18 cellular contexts compared by ENCODE assay signal in the genomic region with DNA sequence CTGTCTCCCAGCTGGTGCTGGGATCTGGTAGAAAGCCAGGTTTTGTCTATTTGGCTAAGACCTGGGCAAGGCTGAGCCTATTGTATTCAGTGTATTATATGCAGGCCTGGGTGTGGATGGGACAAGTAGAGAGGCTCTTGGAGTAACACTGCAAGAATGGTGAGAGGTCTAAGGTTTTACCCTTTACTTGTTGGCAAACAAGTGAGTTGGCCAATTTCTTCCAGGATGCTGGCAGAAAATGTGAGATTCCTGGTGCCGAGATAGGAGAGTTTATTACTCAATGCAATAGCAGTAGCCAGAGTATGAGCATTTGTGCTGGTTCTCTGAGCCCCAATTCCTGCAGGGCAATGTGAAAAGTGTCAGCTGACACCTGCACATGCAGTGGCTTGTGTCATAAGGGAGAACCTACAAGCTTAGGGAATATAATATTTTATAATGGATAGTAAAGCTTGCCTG.
"Had no signal": no experiment of that assay in that cellular context is flagged by ENCODE, and none has a peak within 500 bp of the region (broad histone marks: within the 10 kb centered on the region; RNA-seq: fewer than 3 reads in every experiment).

No MANE protein-coding gene starts in this region.

- H3K9me3 ChIP-seq: gastrocnemius medialis, heart right ventricle, left ventricle myocardium inferior, tibial artery had no signal

- H3K4me3 ChIP-seq: gastrocnemius medialis, heart right ventricle, left ventricle myocardium inferior, tibial artery had no signal

- ATAC-seq: gastrocnemius medialis; heart right ventricle; stimulated activated effector memory CD8-positive, alpha-beta T cell treated with anti-CD3 and anti-CD28 coated beads, Interleukin-12 subunit alpha, Interleukin-12 subunit beta, amount 100 ng/mL, for 72 hours had no signal

- H3K4me1 Mint-ChIP-seq: activated B cell treated with CpG ODN at 0.5 μM for 24 hours; activated CD4-positive, alpha-beta T cell treated with anti-CD3 and anti-CD28 coated beads, Interleukin-2, amount 10 ng/mL, durations not matched to agents 7 days and 5 days; activated naive CD8-positive, alpha-beta T cell treated with anti-CD3 and anti-CD28 coated beads, Interleukin-2, amount 10 ng/mL, durations not matched to agents 7 days and 5 days; stimulated activated effector memory CD8-positive, alpha-beta T cell treated with anti-CD3 and anti-CD28 coated beads, Interleukin-12 subunit alpha, Interleukin-12 subunit beta, amount 100 ng/mL, for 72 hours had no signal

- H3K4me1 ChIP-seq: gastrocnemius medialis, heart right ventricle, left ventricle myocardium inferior, tibial artery had no signal

- H3K36me3 ChIP-seq: gastrocnemius medialis, heart right ventricle, left ventricle myocardium inferior, tibial artery had no signal

- H3K9me3 Mint-ChIP-seq: activated B cell treated with CpG ODN at 0.5 μM for 24 hours; activated CD4-positive, alpha-beta T cell treated with anti-CD3 and anti-CD28 coated beads, Interleukin-2, amount 10 ng/mL, durations not matched to agents 7 days and 5 days; activated naive CD8-positive, alpha-beta T cell treated with anti-CD3 and anti-CD28 coated beads, Interleukin-2, amount 10 ng/mL, durations not matched to agents 7 days and 5 days; activated T-helper 1 cell treated with anti-CD3 and anti-CD28 coated beads, Interleukin-12 subunit alpha, Interleukin-12 subunit beta, Interleukin-2, Interleukin-4 antibody, amounts not matched to agents 30 ng/mL and 10 ng/mL and 1 ng/mL, durations not matched to agents 14 hours and 24 hours and 36 hours; neural crest cell; stimulated activated effector memory CD8-positive, alpha-beta T cell treated with anti-CD3 and anti-CD28 coated beads, Interleukin-12 subunit alpha, Interleukin-12 subunit beta, amount 100 ng/mL, for 72 hours; T-helper 1 cell treated with Interleukin-12 subunit alpha and Interleukin-12 subunit beta and Interleukin-4 antibody, amounts not matched to agents 30 μg/mL and 1 μg/mL, for 36 hours had no signal

- H3K36me3 Mint-ChIP-seq: activated naive CD8-positive, alpha-beta T cell treated with anti-CD3 and anti-CD28 coated beads, Interleukin-2, amount 10 ng/mL, durations not matched to agents 7 days and 5 days; stimulated activated effector memory CD8-positive, alpha-beta T cell treated with anti-CD3 and anti-CD28 coated beads, Interleukin-12 subunit alpha, Interleukin-12 subunit beta, amount 100 ng/mL, for 72 hours had no signal

- H3K27ac Mint-ChIP-seq: activated B cell treated with CpG ODN at 0.5 μM for 24 hours; activated CD4-positive, alpha-beta T cell treated with anti-CD3 and anti-CD28 coated beads, Interleukin-2, amount 10 ng/mL, durations not matched to agents 7 days and 5 days; activated naive CD8-positive, alpha-beta T cell treated with anti-CD3 and anti-CD28 coated beads, Interleukin-2, amount 10 ng/mL, durations not matched to agents 7 days and 5 days; activated T-helper 1 cell treated with anti-CD3 and anti-CD28 coated beads, Interleukin-12 subunit alpha, Interleukin-12 subunit beta, Interleukin-2, Interleukin-4 antibody, amounts not matched to agents 30 ng/mL and 10 ng/mL and 1 ng/mL, durations not matched to agents 14 hours and 24 hours and 36 hours; stimulated activated effector memory CD8-positive, alpha-beta T cell treated with anti-CD3 and anti-CD28 coated beads, Interleukin-12 subunit alpha, Interleukin-12 subunit beta, amount 100 ng/mL, for 72 hours; T-helper 1 cell treated with Interleukin-12 subunit alpha and Interleukin-12 subunit beta and Interleukin-4 antibody, amounts not matched to agents 30 μg/mL and 1 μg/mL, for 36 hours had no signal

- H3K4me3 Mint-ChIP-seq: activated B cell treated with CpG ODN at 0.5 μM for 24 hours; activated CD4-positive, alpha-beta T cell treated with anti-CD3 and anti-CD28 coated beads, Interleukin-2, amount 10 ng/mL, durations not matched to agents 7 days and 5 days; activated naive CD8-positive, alpha-beta T cell treated with anti-CD3 and anti-CD28 coated beads, Interleukin-2, amount 10 ng/mL, durations not matched to agents 7 days and 5 days; activated T-helper 1 cell treated with anti-CD3 and anti-CD28 coated beads, Interleukin-12 subunit alpha, Interleukin-12 subunit beta, Interleukin-2, Interleukin-4 antibody, amounts not matched to agents 30 ng/mL and 10 ng/mL and 1 ng/mL, durations not matched to agents 14 hours and 24 hours and 36 hours; neural crest cell; stimulated activated effector memory CD8-positive, alpha-beta T cell treated with anti-CD3 and anti-CD28 coated beads, Interleukin-12 subunit alpha, Interleukin-12 subunit beta, amount 100 ng/mL, for 72 hours; T-helper 1 cell treated with Interleukin-12 subunit alpha and Interleukin-12 subunit beta and Interleukin-4 antibody, amounts not matched to agents 30 μg/mL and 1 μg/mL, for 36 hours had no signal

- DNase-seq: activated B cell treated with CpG ODN at 0.5 μM for 24 hours; activated CD4-positive, alpha-beta T cell treated with anti-CD3 and anti-CD28 coated beads, Interleukin-2, amount 10 ng/mL, durations not matched to agents 7 days and 5 days; activated naive CD4-positive, alpha-beta T cell; activated naive CD8-positive, alpha-beta T cell treated with anti-CD3 and anti-CD28 coated beads, Interleukin-2, amount 10 ng/mL, durations not matched to agents 7 days and 5 days; anterior cingulate cortex; gastrocnemius medialis; heart right ventricle; left ventricle myocardium inferior; mesendoderm; SHP77 treated with DMSO at 0.1 percent for 48 hours; stimulated activated CD4-positive, alpha-beta T cell treated with anti-CD3 and anti-CD28 coated beads, Interleukin-12 subunit alpha, Interleukin-12 subunit beta, amount 100 ng/mL, for 4 hours; stimulated activated CD4-positive, alpha-beta T cell treated with anti-CD3 and anti-CD28 coated beads, Interleukin-2, amount 100 ng/mL, for 24 hours; tibial artery had no signal

- H3K27ac ChIP-seq: epithelial cell of prostate, gastrocnemius medialis, heart right ventricle, left ventricle myocardium inferior, tibial artery had no signal

- H3K27me3 ChIP-seq: gastrocnemius medialis, heart right ventricle, tibial artery had no signal
